ENCODE assay signal across 1 cellular context in genomic region chr18:6557052-6557451, GRCh38.
A peak's percentile ranks its signal among the peaks of the same experiment; 100 is the strongest.
TF ChIP-seq lines count a peak whose summit lies in the region.

No MANE protein-coding gene starts in this region.

TF ChIP-seq in K562, 482 proteins besides CTCF, POLR2A, EP300 and RAD21:
- no peak for TF ChIP-seq PBX2 (CRISPR knock-in tag; IDR thresholded peaks at IDR 0.05; ENCODE audit: low read depth)
- peak; percentile 86 for TF ChIP-seq PBX2 (tag; conservative IDR thresholded peaks at IDR 0.05; ENCODE audit: low read depth)
- TF ChIP-seq CBFA2T3 (IDR thresholded peaks at IDR 0.05), result peak; percentile 56
- TF ChIP-seq TEAD4 (IDR thresholded peaks at IDR 0.05; ENCODE audit: low read length), result peak; percentile 44; the same call in 1 of the 2 replicates
- TF ChIP-seq TEAD4 (CRISPR knock-in tag; IDR thresholded peaks at IDR 0.05; ENCODE audit: borderline replicate concordance), result no peak
- TF ChIP-seq PHF21A (IDR thresholded peaks at IDR 0.05; ENCODE audit: borderline replicate concordance, low read depth), result no peak
- peak; percentile 46 for TF ChIP-seq MEIS2 (IDR thresholded peaks at IDR 0.05; ENCODE audit: partially characterized antibody)
- TF ChIP-seq ZNF12 (CRISPR knock-in tag; IDR thresholded peaks at IDR 0.05), result no peak
- 0 out of 2 replicates have a peak, but pooled peaks have one; percentile 19 for TF ChIP-seq TEAD2 (tag; IDR thresholded peaks at IDR 0.05)
- TF ChIP-seq TAL1 (IDR thresholded peaks at IDR 0.05), result peak; percentile 13; the same call in 1 of the 2 replicates
- TF ChIP-seq PML (IDR thresholded peaks at IDR 0.05; ENCODE audit: low read length), result no peak
- peak; percentile 44; the same call in 1 of the 2 replicates for TF ChIP-seq CBFA2T2 (conservative IDR thresholded peaks at IDR 0.05)
TF ChIP-seq in K562: peak in this region for 7.
